ENCODE assay signal across 11 cellular contexts in genomic region chr2:226905718-226906438, GRCh38.
DNase-seq lines count a peak whose midpoint lies in the region; ATAC-seq and TF ChIP-seq lines count a peak whose summit lies in the region.
"Had no signal": no experiment of that assay in that cellular context is flagged by ENCODE, and none has a peak within 500 bp of the region (broad histone marks: within the 10 kb centered on the region; RNA-seq: fewer than 3 reads in every experiment).

No MANE protein-coding gene starts in this region.

- H3K4me3 ChIP-seq in DOHH2 (ENCODE audit: low read length) (peak overlapping the region; percentile 78), heart right ventricle (no peak overlapping the region)

- H3K27ac ChIP-seq in DOHH2 (ENCODE audit: low read depth, low read length) (peak overlapping the region; percentile 98), KOPT-K1 (ENCODE audit: low read depth, low read length, poor library complexity, severe bottlenecking) (peak overlapping the region; percentile 40), heart right ventricle (no peak overlapping the region)

- peaks cover 19% of the 10 kb centered on the region for H3K79me2 ChIP-seq in DOHH2 (ENCODE audit: control insufficient read depth, low read length)

- TF ChIP-seq CTCF in DOHH2 (IDR thresholded peaks at IDR 0.05; ENCODE audit: low read depth, low read length, poor library complexity, severe bottlenecking) (no peak), heart right ventricle (IDR thresholded peaks at IDR 0.05) (no peak)

- H3K9me2 ChIP-seq in DOHH2 (replicated peaks; ENCODE audit: control insufficient read depth, low read length) = no peaks in the 10 kb centered on the region

- H3K36me3 ChIP-seq in DOHH2 (ENCODE audit: control insufficient read depth, low read length) = peaks cover 30% of the 10 kb centered on the region
- H3K36me3 ChIP-seq in KOPT-K1 (ENCODE audit: insufficient read depth, low read length) = no peaks in the 10 kb centered on the region; the same call in 1 of the 2 replicates
- H3K36me3 ChIP-seq in heart right ventricle = peaks cover 0 to 40% (median 4%) of the 10 kb centered on the region in 9 donors

- DNase-seq in 8988T (no peak), LoVo (ENCODE audit: low spot score) (no peak), cerebellar cortex (ENCODE audit: low spot score) (no peak), heart right ventricle (no peak)
- DNase-seq: mesendoderm, MV-4-11, PC-3 had no signal

- intact Hi-C loops in heart right ventricle (cut with DNase I) = no loop called here

- H3K9me3 ChIP-seq in DOHH2 (ENCODE audit: control insufficient read depth, insufficient read depth, low read length) (no peaks in the 10 kb centered on the region), KOPT-K1 (ENCODE audit: insufficient read depth, low read length, poor library complexity, severe bottlenecking) (no peaks in the 10 kb centered on the region), heart right ventricle (no peaks in the 10 kb centered on the region)

- ATAC-seq in GM19351 (IDR thresholded peaks at IDR 0.05; ENCODE audit: unreplicated experiment) (peak; percentile 84), HG02884 (IDR thresholded peaks at IDR 0.05; ENCODE audit: unreplicated experiment) (peak; percentile 67), heart right ventricle (no peak)
- ATAC-seq: PC-3 had no signal

- H3K4me1 ChIP-seq in DOHH2 (ENCODE audit: control insufficient read depth, low read length) (peaks cover 95% of the 10 kb centered on the region), heart right ventricle (no peaks in the 10 kb centered on the region)

- H3F3A ChIP-seq in DOHH2 (ENCODE audit: control insufficient read depth, insufficient read depth) = peaks cover 27% of the 10 kb centered on the region

- peak overlapping the region; percentile 94 for H3K4me2 ChIP-seq in DOHH2 (ENCODE audit: low read length)

- H3K27me3 ChIP-seq in DOHH2 (ENCODE audit: control insufficient read depth, low read length) = no peaks in the 10 kb centered on the region
- H3K27me3 ChIP-seq in heart right ventricle = no peaks in the 10 kb centered on the region

- H4K20me1 ChIP-seq in DOHH2 (ENCODE audit: control insufficient read depth, insufficient read depth, low read depth, low read length) = no peaks in the 10 kb centered on the region

- WGBS in heart right ventricle, 2 donors = 79 to 94% methylated on average over 7 of the region's 7 CpGs

Comparison
In these comparisons a context has a peak if more than half of its experiments do, and no peak if none do; other contexts are left out.
1. H3K27ac ChIP-seq: peak in DOHH2 (single experiment) and KOPT-K1 (single experiment); none in heart right ventricle (0 of 10).
2. ATAC-seq: peak in GM19351 (single experiment) and HG02884 (single experiment); none in heart right ventricle (0 of 8).